20 cellular contexts compared by ENCODE assay signal in genomic region chr10:34711500-34711899, GRCh38.
DNase-seq lines count a peak whose midpoint lies in the region; ATAC-seq and TF ChIP-seq lines count a peak whose summit lies in the region.
"Had no signal": no experiment of that assay in that cellular context is flagged by ENCODE, and none has a peak within 500 bp of the region (broad histone marks: within the 10 kb centered on the region; RNA-seq: fewer than 3 reads in every experiment).

No MANE protein-coding gene starts in this region.

- H3K9ac ChIP-seq in adipocyte (ENCODE audit: low read length) (no peak overlapping the region), skeletal muscle tissue (ENCODE audit: low read depth in 1 of 3, low read length in 3 of 3) (no peak overlapping the region)

- peak overlapping the region; percentile 40 to 74 (median 62) for H3K27ac ChIP-seq in esophagus squamous epithelium
- peak overlapping the region; percentile 42 for H3K27ac ChIP-seq in skeletal muscle tissue (ENCODE audit: low read depth, low read length)
- peak overlapping the region in 2 of 59 donors; percentile 19 to 33 for H3K27ac ChIP-seq in dorsolateral prefrontal cortex
- H3K27ac ChIP-seq: SK-N-MC had no signal

- intact Hi-C loops in esophagus squamous epithelium (cut with DNase I) = no loop called here
- intact Hi-C loops in dorsolateral prefrontal cortex (cut with DNase I) = no loop called here

- H3K27me3 ChIP-seq in adipocyte (replicated peaks; ENCODE audit: control insufficient read depth, insufficient read depth, low read length) (no peaks in the 10 kb centered on the region), esophagus squamous epithelium (no peaks in the 10 kb centered on the region), skeletal muscle tissue (ENCODE audit: control insufficient read depth in 3 of 3, insufficient read depth in 3 of 3, low read length in 3 of 3) (no peaks in the 10 kb centered on the region), dorsolateral prefrontal cortex (peaks cover 0 to 3% (median 0%) of the 10 kb centered on the region in 45 donors)

- TF ChIP-seq CTCF in esophagus squamous epithelium (IDR thresholded peaks at IDR 0.05) = no peak
- no peak for TF ChIP-seq CTCF in dorsolateral prefrontal cortex (IDR thresholded peaks at IDR 0.05 in 54 of 56, conservative IDR thresholded peaks at IDR 0.05 in 2 of 56; ENCODE audit: low read depth in 1 of 56, partially characterized antibody in 56 of 56)

- 44 to 55% methylated on average over 3 of the region's 3 CpGs for WGBS in esophagus squamous epithelium, 2 donors

- ATAC-seq in left lobe of liver (peak; percentile 76), GM19035 (IDR thresholded peaks at IDR 0.05; ENCODE audit: unreplicated experiment) (no peak)
- ATAC-seq: naive thymus-derived CD8-positive, alpha-beta T cell; stimulated activated memory B cell treated with anti-CD40 and anti-IgM and Interleukin-4, amounts not matched to agents 10 μg/mL and 1 μg/mL and 100 μg/mL, for 72 hours had no signal

- H3K4me3 ChIP-seq in adipocyte (ENCODE audit: low read length) (peak overlapping the region; percentile 46), esophagus squamous epithelium (no peak overlapping the region), skeletal muscle tissue (ENCODE audit: low read length in 3 of 3) (no peak overlapping the region), dorsolateral prefrontal cortex (no peak overlapping the region)
- H3K4me3 ChIP-seq: PC-9, SK-N-MC had no signal

- H3K36me3 ChIP-seq in adipocyte (ENCODE audit: control insufficient read depth, insufficient read depth, low read length, severe bottlenecking) = no peaks in the 10 kb centered on the region
- no peaks in the 10 kb centered on the region for H3K36me3 ChIP-seq in esophagus squamous epithelium
- H3K36me3 ChIP-seq in skeletal muscle tissue (ENCODE audit: control insufficient read depth in 3 of 3, insufficient read depth in 3 of 3, low read length in 3 of 3) = no peaks in the 10 kb centered on the region

- H3K9me3 ChIP-seq in adipocyte (ENCODE audit: control insufficient read depth, low read length) = no peaks in the 10 kb centered on the region
- H3K9me3 ChIP-seq in esophagus squamous epithelium = no peaks in the 10 kb centered on the region
- no peaks in the 10 kb centered on the region for H3K9me3 ChIP-seq in skeletal muscle tissue (ENCODE audit: control insufficient read depth in 3 of 3, low read length in 3 of 3)

- DNase-seq in adipocyte (ENCODE audit: low read depth) (no peak), esophagus squamous epithelium (lab: John Stamatoyannopoulos, UW) (no peak), left lobe of liver (ENCODE audit: low spot score) (no peak), dorsolateral prefrontal cortex (no peak), KG1 (lab: John Stamatoyannopoulos, UW) (no peak), SHP77 (lab: John Stamatoyannopoulos, UW) (no peak)
- DNase-seq: activated CD4-positive, CD25-positive, alpha-beta regulatory T cell treated with anti-CD3 and anti-CD28 coated beads, Interleukin-2, amount 50 U/mL, for 72 hours; activated naive CD8-positive, alpha-beta T cell treated with anti-CD3 and anti-CD28 coated beads, Interleukin-2, amount 10 ng/mL, durations not matched to agents 7 days and 5 days; CD4-positive, alpha-beta memory T cell; central memory CD4-positive, alpha-beta T cell; DND-41; naive thymus-derived CD8-positive, alpha-beta T cell; NCI-H748 treated with DMSO at 0.1 percent for 48 hours; PC-9; T-helper 9 cell; trophoblast cell had no signal

- no peak for TF ChIP-seq POLR2A in esophagus squamous epithelium (IDR thresholded peaks at IDR 0.05)

- peaks cover 35% of the 10 kb centered on the region for H3K4me1 ChIP-seq in adipocyte (ENCODE audit: control insufficient read depth, insufficient read depth, low read length)
- H3K4me1 ChIP-seq in esophagus squamous epithelium = peaks cover 14 to 76% (median 31%) of the 10 kb centered on the region in 3 donors
- peaks cover 19 to 25% (median 24%) of the 10 kb centered on the region in 3 donors for H3K4me1 ChIP-seq in skeletal muscle tissue (ENCODE audit: control insufficient read depth in 3 of 3, insufficient read depth in 3 of 3, low read length in 3 of 3)
